Comparison of ENCODE assay signal across 1 cellular context in the genomic region with DNA sequence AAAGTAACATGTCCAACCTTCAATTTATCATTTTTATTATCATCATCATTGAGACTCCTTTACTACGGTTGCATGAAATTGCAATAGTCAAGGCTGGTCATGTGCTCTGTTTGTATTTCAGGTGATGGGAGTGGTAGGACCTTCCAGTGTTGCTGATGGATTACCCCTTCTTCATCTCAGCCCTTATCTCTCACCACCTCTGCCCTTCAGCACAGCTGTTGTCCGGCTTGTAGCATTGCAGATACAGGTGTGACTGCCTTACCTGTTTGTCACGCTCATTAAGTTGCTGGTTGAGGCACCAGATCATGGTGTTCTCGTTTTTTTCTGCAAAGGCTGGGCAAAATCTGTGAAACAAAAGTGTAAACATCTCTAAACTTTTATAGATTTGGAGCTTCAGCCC.
TF ChIP-seq lines count a peak whose summit lies in the region.

No MANE protein-coding gene starts in this region.

TF ChIP-seq in HepG2, 621 proteins besides CTCF, POLR2A, EP300 and RAD21:
- TF ChIP-seq, protein P1, sequence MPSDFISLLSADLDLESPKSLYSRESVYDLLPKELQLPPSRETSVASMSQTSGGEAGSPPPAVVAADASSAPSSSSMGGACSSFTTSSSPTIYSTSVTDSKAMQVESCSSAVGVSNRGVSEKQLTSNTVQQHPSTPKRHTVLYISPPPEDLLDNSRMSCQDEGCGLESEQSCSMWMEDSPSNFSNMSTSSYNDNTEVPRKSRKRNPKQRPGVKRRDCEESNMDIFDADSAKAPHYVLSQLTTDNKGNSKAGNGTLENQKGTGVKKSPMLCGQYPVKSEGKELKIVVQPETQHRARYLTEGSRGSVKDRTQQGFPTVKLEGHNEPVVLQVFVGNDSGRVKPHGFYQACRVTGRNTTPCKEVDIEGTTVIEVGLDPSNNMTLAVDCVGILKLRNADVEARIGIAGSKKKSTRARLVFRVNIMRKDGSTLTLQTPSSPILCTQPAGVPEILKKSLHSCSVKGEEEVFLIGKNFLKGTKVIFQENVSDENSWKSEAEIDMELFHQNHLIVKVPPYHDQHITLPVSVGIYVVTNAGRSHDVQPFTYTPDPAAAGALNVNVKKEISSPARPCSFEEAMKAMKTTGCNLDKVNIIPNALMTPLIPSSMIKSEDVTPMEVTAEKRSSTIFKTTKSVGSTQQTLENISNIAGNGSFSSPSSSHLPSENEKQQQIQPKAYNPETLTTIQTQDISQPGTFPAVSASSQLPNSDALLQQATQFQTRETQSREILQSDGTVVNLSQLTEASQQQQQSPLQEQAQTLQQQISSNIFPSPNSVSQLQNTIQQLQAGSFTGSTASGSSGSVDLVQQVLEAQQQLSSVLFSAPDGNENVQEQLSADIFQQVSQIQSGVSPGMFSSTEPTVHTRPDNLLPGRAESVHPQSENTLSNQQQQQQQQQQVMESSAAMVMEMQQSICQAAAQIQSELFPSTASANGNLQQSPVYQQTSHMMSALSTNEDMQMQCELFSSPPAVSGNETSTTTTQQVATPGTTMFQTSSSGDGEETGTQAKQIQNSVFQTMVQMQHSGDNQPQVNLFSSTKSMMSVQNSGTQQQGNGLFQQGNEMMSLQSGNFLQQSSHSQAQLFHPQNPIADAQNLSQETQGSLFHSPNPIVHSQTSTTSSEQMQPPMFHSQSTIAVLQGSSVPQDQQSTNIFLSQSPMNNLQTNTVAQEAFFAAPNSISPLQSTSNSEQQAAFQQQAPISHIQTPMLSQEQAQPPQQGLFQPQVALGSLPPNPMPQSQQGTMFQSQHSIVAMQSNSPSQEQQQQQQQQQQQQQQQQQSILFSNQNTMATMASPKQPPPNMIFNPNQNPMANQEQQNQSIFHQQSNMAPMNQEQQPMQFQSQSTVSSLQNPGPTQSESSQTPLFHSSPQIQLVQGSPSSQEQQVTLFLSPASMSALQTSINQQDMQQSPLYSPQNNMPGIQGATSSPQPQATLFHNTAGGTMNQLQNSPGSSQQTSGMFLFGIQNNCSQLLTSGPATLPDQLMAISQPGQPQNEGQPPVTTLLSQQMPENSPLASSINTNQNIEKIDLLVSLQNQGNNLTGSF (CRISPR knock-in tag; IDR thresholded peaks at IDR 0.05): no peak
- TF ChIP-seq SKI (IDR thresholded peaks at IDR 0.05; ENCODE audit: partially characterized antibody): no peak
- TF ChIP-seq ZBTB38 (CRISPR knock-in tag; IDR thresholded peaks at IDR 0.05): no peak
- TF ChIP-seq POLR2AphosphoS2 (IDR thresholded peaks at IDR 0.05; ENCODE audit: low read depth, low read length): no peak
- TF ChIP-seq, protein P2, sequence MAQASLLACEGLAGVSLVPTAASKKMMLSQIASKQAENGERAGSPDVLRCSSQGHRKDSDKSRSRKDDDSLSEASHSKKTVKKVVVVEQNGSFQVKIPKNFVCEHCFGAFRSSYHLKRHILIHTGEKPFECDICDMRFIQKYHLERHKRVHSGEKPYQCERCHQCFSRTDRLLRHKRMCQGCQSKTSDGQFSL (CRISPR knock-in tag; IDR thresholded peaks at IDR 0.05): no peak
- TF ChIP-seq ZXDC (CRISPR knock-in tag; IDR thresholded peaks at IDR 0.05): no peak
- TF ChIP-seq MTF1 (CRISPR knock-in tag; IDR thresholded peaks at IDR 0.05): no peak
- no peak for TF ChIP-seq FOXK1 (CRISPR knock-in tag; IDR thresholded peaks at IDR 0.05; ENCODE audit: borderline replicate concordance, low read depth)
- no peak for TF ChIP-seq ZSCAN29 (CRISPR knock-in tag; conservative IDR thresholded peaks at IDR 0.05)
- TF ChIP-seq ZNF333 (CRISPR knock-in tag; IDR thresholded peaks at IDR 0.05; ENCODE audit: borderline replicate concordance): no peak
- no peak for TF ChIP-seq ZEB1 (IDR thresholded peaks at IDR 0.05; ENCODE audit: insufficient replicate concordance, low read depth)
- TF ChIP-seq ZNF501 (CRISPR knock-in tag; IDR thresholded peaks at IDR 0.05): no peak
- no peak for TF ChIP-seq ZBTB37 (CRISPR knock-in tag; IDR thresholded peaks at IDR 0.05)
- no peak for TF ChIP-seq STAT6 (CRISPR knock-in tag; IDR thresholded peaks at IDR 0.05; ENCODE audit: borderline replicate concordance)
- no peak for TF ChIP-seq ZNF709 (CRISPR knock-in tag; IDR thresholded peaks at IDR 0.05)
- no peak for TF ChIP-seq IKZF1 (IDR thresholded peaks at IDR 0.05)
- no peak for TF ChIP-seq ZBTB10 (CRISPR knock-in tag; IDR thresholded peaks at IDR 0.05; ENCODE audit: borderline replicate concordance)
- no peak for TF ChIP-seq SOX13 (IDR thresholded peaks at IDR 0.05)
- no peak for TF ChIP-seq SOX13 (CRISPR knock-in tag; conservative IDR thresholded peaks at IDR 0.05 in 1 of 2, IDR thresholded peaks at IDR 0.05 in 1 of 2)
- TF ChIP-seq ZNF326 (CRISPR knock-in tag; IDR thresholded peaks at IDR 0.05; ENCODE audit: borderline replicate concordance): no peak
